Comparison of ENCODE assay signal across 20 cellular contexts in genomic region chr6:135575629-135576028, GRCh38.
"Had no signal": no experiment of that assay in that cellular context is flagged by ENCODE, and none has a peak within 500 bp of the region (broad histone marks: within the 10 kb centered on the region; RNA-seq: fewer than 3 reads in every experiment).

No MANE protein-coding gene starts in this region.

- H3K9ac ChIP-seq: neural progenitor cell had no signal

- H3K27me3 Mint-ChIP-seq: memory B cell; natural killer cell treated with Interleukin-12 subunit alpha and Interleukin-12 subunit beta and Interleukin-15 and Interleukin-18, amount 100 ng/mL, for 72 hours; progenitor cell of endocrine pancreas; stimulated activated naive CD8-positive, alpha-beta T cell treated with anti-CD3 and anti-CD28 coated beads, Interleukin-15, Interleukin-2, amounts not matched to agents 100 ng/mL and 50 ng/mL, for 24 hours had no signal

- H2AFZ ChIP-seq: neural progenitor cell had no signal

- H3K9me3 ChIP-seq: colonic mucosa, left lung, lower lobe of right lung, pancreas, sigmoid colon, tibial artery, upper lobe of right lung had no signal

- H3K27ac Mint-ChIP-seq: immature natural killer cell; memory B cell; mesothelial cell of epicardium; natural killer cell treated with Interleukin-12 subunit alpha and Interleukin-12 subunit beta and Interleukin-15 and Interleukin-18, amount 100 ng/mL, for 72 hours; neural progenitor cell; progenitor cell of endocrine pancreas had no signal

- H3K4me1 ChIP-seq: colonic mucosa, foreskin keratinocyte, left lung, lower lobe of right lung, sigmoid colon, tibial artery, upper lobe of right lung had no signal

- H3K9me3 Mint-ChIP-seq: immature natural killer cell; memory B cell; mesothelial cell of epicardium; natural killer cell treated with Interleukin-12 subunit alpha and Interleukin-12 subunit beta and Interleukin-15 and Interleukin-18, amount 100 ng/mL, for 72 hours; neural progenitor cell; stimulated activated naive CD8-positive, alpha-beta T cell treated with anti-CD3 and anti-CD28 coated beads, Interleukin-15, Interleukin-2, amounts not matched to agents 100 ng/mL and 50 ng/mL, for 24 hours had no signal

- H3K4me2 ChIP-seq: neural progenitor cell had no signal

- H3K27ac ChIP-seq: colonic mucosa, foreskin keratinocyte, left lung, lower lobe of right lung, neural progenitor cell, pancreas, sigmoid colon, skin epidermis, tibial artery, upper lobe of right lung had no signal

- FAIRE-seq: keratinocyte had no signal

- ATAC-seq: foreskin keratinocyte; natural killer cell treated with Interleukin-12 subunit alpha and Interleukin-12 subunit beta and Interleukin-15 and Interleukin-18, amount 100 ng/mL, for 72 hours; pancreas had no signal

- H3K36me3 ChIP-seq: colonic mucosa, left lung, lower lobe of right lung, neural progenitor cell, pancreas, sigmoid colon, tibial artery, upper lobe of right lung had no signal

- H3K36me3 Mint-ChIP-seq: immature natural killer cell; memory B cell; mesothelial cell of epicardium; natural killer cell treated with Interleukin-12 subunit alpha and Interleukin-12 subunit beta and Interleukin-15 and Interleukin-18, amount 100 ng/mL, for 72 hours; neural progenitor cell had no signal

- DNase-seq: colonic mucosa; dermis blood vessel endothelial cell; erythroblast; immature natural killer cell; left lung; lower lobe of right lung; pancreas; sigmoid colon; stimulated activated CD4-positive, alpha-beta T cell treated with anti-CD3 and anti-CD28 coated beads, Interleukin-2, amount 100 ng/mL, for 48 hours; tibial artery; upper lobe of right lung had no signal

- H3K4me3 Mint-ChIP-seq: immature natural killer cell; memory B cell; mesothelial cell of epicardium; natural killer cell treated with Interleukin-12 subunit alpha and Interleukin-12 subunit beta and Interleukin-15 and Interleukin-18, amount 100 ng/mL, for 72 hours; neural progenitor cell; stimulated activated naive CD8-positive, alpha-beta T cell treated with anti-CD3 and anti-CD28 coated beads, Interleukin-15, Interleukin-2, amounts not matched to agents 100 ng/mL and 50 ng/mL, for 24 hours had no signal

- H3K4me1 Mint-ChIP-seq: mesothelial cell of epicardium, neural progenitor cell had no signal

- H3K4me3 ChIP-seq: colonic mucosa, left lung, lower lobe of right lung, neural progenitor cell, pancreas, sigmoid colon, skin epidermis, tibial artery, upper lobe of right lung had no signal

- H3K27me3 ChIP-seq: colonic mucosa, foreskin keratinocyte, left lung, neural progenitor cell, pancreas, sigmoid colon, tibial artery, upper lobe of right lung had no signal
